Comparison of ENCODE assay signal across 21 cellular contexts in the genomic region with DNA sequence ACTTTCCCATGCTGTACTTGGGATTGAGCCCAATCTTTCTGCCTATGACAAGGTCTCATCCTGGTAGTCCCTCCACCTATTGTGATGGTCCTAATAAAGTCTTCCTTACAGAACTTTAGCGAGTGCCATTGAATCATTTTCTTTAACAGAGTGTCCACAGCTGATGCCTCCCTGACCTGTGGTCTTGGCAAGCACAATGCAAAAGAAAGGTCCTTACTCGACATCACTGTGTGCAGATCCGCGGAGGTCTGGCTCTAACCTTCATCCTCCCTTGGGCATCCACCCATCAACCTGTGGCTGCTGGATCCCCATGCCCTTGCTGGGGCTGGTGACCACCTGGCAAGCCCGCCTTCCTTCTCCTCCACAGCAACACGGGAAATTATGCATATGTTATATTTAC.
"Had no signal": no experiment of that assay in that cellular context is flagged by ENCODE, and none has a peak within 500 bp of the region (broad histone marks: within the 10 kb centered on the region; RNA-seq: fewer than 3 reads in every experiment).

No MANE protein-coding gene starts in this region.

- H3K27ac ChIP-seq: coronary artery, dorsolateral prefrontal cortex, epithelial cell of prostate, foreskin keratinocyte, gastroesophageal sphincter, heart left ventricle, left lung, lower lobe of right lung had no signal

- H3K27ac Mint-ChIP-seq: effector memory CD8-positive, alpha-beta T cell; endodermal cell; mesothelial cell of epicardium had no signal

- H3K9me3 ChIP-seq: gastroesophageal sphincter, heart left ventricle, left lung, lower lobe of right lung, mucosa of descending colon had no signal

- H3K4me1 ChIP-seq: foreskin keratinocyte, gastroesophageal sphincter, heart left ventricle, left lung, lower lobe of right lung had no signal

- ATAC-seq: effector memory CD8-positive, alpha-beta T cell; esophagus mucosa; foreskin keratinocyte; gastroesophageal sphincter; heart left ventricle; left cardiac atrium; left lung; left ventricle myocardium superior; lower lobe of right lung; mucosa of descending colon had no signal

- H3K4me3 Mint-ChIP-seq: effector memory CD8-positive, alpha-beta T cell; endodermal cell; mesothelial cell of epicardium had no signal

- H3K4me1 Mint-ChIP-seq: endodermal cell, mesothelial cell of epicardium, naive B cell had no signal

- H3K36me3 ChIP-seq: gastroesophageal sphincter, heart left ventricle, left lung, lower lobe of right lung had no signal

- H3K4me3 ChIP-seq: coronary artery, dorsolateral prefrontal cortex, gastroesophageal sphincter, heart left ventricle, left lung, lower lobe of right lung, mucosa of descending colon had no signal

- H3K36me3 Mint-ChIP-seq: mesothelial cell of epicardium, naive B cell had no signal

- H3K27me3 ChIP-seq: foreskin keratinocyte had no signal

- H3K9me3 Mint-ChIP-seq: effector memory CD8-positive, alpha-beta T cell had no signal

- DNase-seq: dermis blood vessel endothelial cell; dorsolateral prefrontal cortex; effector CD8-positive, alpha-beta T cell; effector memory CD8-positive, alpha-beta T cell; endodermal cell; erythroblast; foreskin keratinocyte; heart left ventricle; hippocampal formation; left cardiac atrium; left lung; left ventricle myocardium superior; lower lobe of right lung; mesenchymal stem cell; mucosa of descending colon; naive B cell had no signal
